Comparison of ENCODE assay signal across 8 cellular contexts in genomic region chr11:66288138-66288865, GRCh38. TPM values are rescaled to one million over a fixed set of nuclear protein-coding genes. Genes with fewer than 3 reads are reported as not detected.
A peak's percentile ranks its signal among the peaks of the same experiment; 100 is the strongest.
DNase-seq lines count a peak whose midpoint lies in the region; ATAC-seq and FAIRE-seq lines count a peak whose summit lies in the region.

No MANE protein-coding gene starts in this region.

- peak overlapping the region; percentile 68 for H3K27ac ChIP-seq in Karpas-422 (ENCODE audit: low read length)

- no peak for DNase-seq in Karpas-422
- DNase-seq in central memory CD8-positive, alpha-beta T cell (ENCODE audit: low spot score in 2 of 2) = no peak
- DNase-seq in SHP77 treated with DMSO at 0.1 percent for 48 hours (lab: John Stamatoyannopoulos, UW) = no peak
- no peak for DNase-seq in RCC 7860 (ENCODE audit: low spot score)

- H3K4me1 Mint-ChIP-seq in central memory CD8-positive, alpha-beta T cell = peaks cover 22% of the 10 kb centered on the region

- H3K4me3 ChIP-seq in GM08714 (ENCODE audit: low read length) (peak overlapping the region; percentile 81), Karpas-422 (ENCODE audit: low read length) (peak overlapping the region; percentile 99), mononuclear cell (ENCODE audit: low read length) (peak overlapping the region; percentile 67)

- H3K9me3 ChIP-seq in Karpas-422 (ENCODE audit: low read length) (no peaks in the 10 kb centered on the region), mononuclear cell (ENCODE audit: low read depth, low read length) (no peaks in the 10 kb centered on the region)

- H3K9me3 Mint-ChIP-seq in central memory CD8-positive, alpha-beta T cell = no peaks in the 10 kb centered on the region

- H3K27me3 ChIP-seq in Karpas-422 (ENCODE audit: low read length) (no peaks in the 10 kb centered on the region), mononuclear cell (ENCODE audit: insufficient read depth, low read length) (peaks cover 26% of the 10 kb centered on the region)

- H4K20me1 ChIP-seq in Karpas-422 (ENCODE audit: insufficient read depth, low read depth, low read length) = 0 out of 2 replicates have a peak, but pooled peaks cover 4% of the 10 kb centered on the region

- 0 out of 2 replicates have a peak, but pooled peaks cover 4% of the 10 kb centered on the region for H3K36me3 ChIP-seq in Karpas-422 (ENCODE audit: insufficient read depth, low read length)

- no peak for FAIRE-seq in RCC 7860 (lab: Jason Lieb, UNC)

- H3K4me1 ChIP-seq in Karpas-422 (ENCODE audit: low read length) (peaks cover 26% of the 10 kb centered on the region), mononuclear cell (ENCODE audit: insufficient read depth, low read length) (peaks cover 38% of the 10 kb centered on the region)

- H3K27me3 Mint-ChIP-seq in central memory CD8-positive, alpha-beta T cell = peaks cover 13% of the 10 kb centered on the region

- peak overlapping the region; percentile 83; the same call in 1 of the 2 replicates for H2AFZ ChIP-seq in Karpas-422 (ENCODE audit: low read length)

- ATAC-seq in central memory CD8-positive, alpha-beta T cell (replicated peaks; ENCODE audit: extremely low read depth, poor library complexity, severe bottlenecking) = no peak
- ATAC-seq in HG03025 (IDR thresholded peaks at IDR 0.05; ENCODE audit: low FRiP score, unreplicated experiment) (no peak), HG02798 (IDR thresholded peaks at IDR 0.05; ENCODE audit: poor library complexity, unreplicated experiment) (no peak)

- peak overlapping the region; percentile 85 for H3K27ac Mint-ChIP-seq in central memory CD8-positive, alpha-beta T cell (ENCODE audit: low read depth)

- no peaks in the 10 kb centered on the region for H3K9me2 ChIP-seq in Karpas-422 (replicated peaks; ENCODE audit: insufficient read depth, low read length)

- peak overlapping the region; percentile 98 for H3K9ac ChIP-seq in Karpas-422 (ENCODE audit: low read length)

- peaks cover 20% of the 10 kb centered on the region for H3K79me2 ChIP-seq in Karpas-422 (ENCODE audit: low read length)

- H3K4me2 ChIP-seq in Karpas-422 (ENCODE audit: low read depth, low read length, poor library complexity, severe bottlenecking) = peak overlapping the region; percentile 80

- peaks cover 12% of the 10 kb centered on the region for H3K36me3 Mint-ChIP-seq in central memory CD8-positive, alpha-beta T cell (ENCODE audit: insufficient read depth)

- peak overlapping the region; percentile 83 for H3K4me3 Mint-ChIP-seq in central memory CD8-positive, alpha-beta T cell

RNA-seq across cellular contexts. Expression of gene YIF1A, which starts 0.6 kb away (rescaled TPM):
- 145 and 154 TPM in 2 replicates for total RNA-seq in Karpas-422 (2014; rRNA removed; shearing (Covaris generic); ENCODE audit: low replicate concordance)
- total RNA-seq in mononuclear cell = 13.1 TPM

RNA-seq across cellular contexts. Expression of gene TMEM151A, which starts 3.4 kb away (rescaled TPM):
- total RNA-seq in Karpas-422 (2014; rRNA removed; shearing (Covaris generic); ENCODE audit: low replicate concordance) = not detected in 2 replicates
- 0.21 TPM for total RNA-seq in mononuclear cell

RNA-seq across cellular contexts. Expression of gene CNIH2, which starts 10.3 kb away (rescaled TPM):
- 0.34 and 6.6 TPM in 2 replicates for total RNA-seq in Karpas-422 (2014; rRNA removed; shearing (Covaris generic); ENCODE audit: low replicate concordance)
- 1.0 TPM for total RNA-seq in mononuclear cell

RNA-seq across cellular contexts. Expression of gene RAB1B, which starts 19.9 kb away (rescaled TPM):
- 56.2 and 64.3 TPM in 2 replicates for total RNA-seq in Karpas-422 (2014; rRNA removed; shearing (Covaris generic); ENCODE audit: low replicate concordance)
- total RNA-seq in mononuclear cell = 40.5 TPM

RNA-seq across cellular contexts. Expression of gene CD248, which starts 28.5 kb away (rescaled TPM):
- not detected in 2 replicates for total RNA-seq in Karpas-422 (2014; rRNA removed; shearing (Covaris generic); ENCODE audit: low replicate concordance)
- 1.5 TPM for total RNA-seq in mononuclear cell

Comparison
In these comparisons a context has a peak if more than half of its experiments do, and no peak if none do; other contexts are left out.
1. RNA of gene YIF1A, which starts 0.6 kb away (total RNA-seq): 145 to 154 TPM in Karpas-422; 13.1 TPM in mononuclear cell (single experiment); every median in the first group is over 10 times any median in the second.
2. Peak in every context shown above with its lines, with median percentiles within 50 percentile points of each other: H3K4me3 ChIP-seq.